ENCODE assay signal across 7 cellular contexts in the genomic region with DNA sequence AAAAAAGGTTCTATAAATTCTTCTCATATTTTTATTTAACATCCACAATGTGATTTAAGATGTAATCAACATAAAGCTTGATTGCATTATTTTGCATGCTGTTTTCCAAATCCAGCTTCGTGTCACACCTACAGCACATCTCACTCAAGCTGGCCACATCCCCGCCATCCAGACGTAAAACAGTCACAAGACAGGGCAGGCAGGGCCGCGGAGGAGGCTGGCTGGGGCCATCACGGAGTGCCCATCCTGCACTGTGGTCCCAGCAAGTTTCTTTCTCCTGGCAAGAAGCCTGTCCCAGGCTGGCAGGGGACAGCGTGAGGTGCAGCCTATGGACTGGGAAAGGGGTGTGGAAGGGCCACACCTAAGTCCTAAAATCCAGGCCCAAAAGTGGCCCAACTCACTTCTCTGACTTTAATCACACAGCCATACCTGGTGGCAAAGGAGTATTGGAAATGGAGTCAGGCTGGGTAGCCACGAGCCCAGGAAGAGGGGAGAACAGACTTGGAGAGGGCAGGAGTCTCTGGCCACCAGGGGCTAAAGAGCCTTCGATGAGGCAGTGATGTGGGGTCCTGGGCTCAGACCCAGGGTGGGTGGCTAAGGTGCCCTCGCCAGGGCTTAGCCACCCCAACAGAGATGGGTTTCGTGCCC. TPM values are rescaled to one million over a fixed set of nuclear protein-coding genes. Genes with fewer than 3 reads are reported as not detected.
DNase-seq lines count a peak whose midpoint lies in the region; ATAC-seq and TF ChIP-seq lines count a peak whose summit lies in the region.
"Not testable (repeated sequence)": the region's sequence is repeated elsewhere in the genome, so short reads cannot be mapped to it uniquely, and the experiment has no call there.

No MANE protein-coding gene starts in this region.

- H3K36me3 Mint-ChIP-seq in Calu3 (ENCODE audit: insufficient read depth, unreplicated experiment) = peaks cover 26% of the 10 kb centered on the region
- H3K36me3 Mint-ChIP-seq in neural crest cell (ENCODE audit: low read depth) = not testable (repeated sequence)

- H3K27ac Mint-ChIP-seq in Calu3 (ENCODE audit: unreplicated experiment) (peak overlapping the region; percentile 36), neural crest cell (ENCODE audit: unreplicated experiment) (peak overlapping the region; percentile 67)

- H3K27me3 ChIP-seq in HUES48 (ENCODE audit: control insufficient read depth, insufficient read depth, low read length); Panc1 (ENCODE audit: control insufficient read depth, insufficient read depth, low read length): not testable (repeated sequence)

- not testable (repeated sequence) for H3K27me3 Mint-ChIP-seq in Calu3 (ENCODE audit: unreplicated experiment); neural crest cell (ENCODE audit: low read depth)

- CTCF ChIA-PET in Calu3 (lab: Charles Lee) (interaction anchor here (0.6 to 0.7 kb wide), 2 partner anchors 35 to 330 kb away, joined by 3 read pairs; no protein-coding TSS in a partner anchor), Panc1 (lab: Charles Lee) (interaction anchor here (0.7 kb wide), 1 partner anchor 124 kb away, joined by 5 read pairs; no protein-coding TSS in a partner anchor)

- intact Hi-C loops in Calu3 (cut with micrococcal nuclease; ENCODE audit: unreplicated experiment); Panc1 (cut with micrococcal nuclease; ENCODE audit: unreplicated experiment): not testable (repeated sequence)

- TF ChIP-seq POLR2A in erythroblast (IDR thresholded peaks at IDR 0.05; ENCODE audit: low read length) = peak; percentile 34

- H3K4me3 ChIP-seq in HUES48 (ENCODE audit: low read depth, low read length); Panc1 (ENCODE audit: low read depth in 2 of 2, low read length in 2 of 2): not testable (repeated sequence)

- peaks cover 11% of the 10 kb centered on the region for H3K36me3 ChIP-seq in HUES48 (ENCODE audit: control insufficient read depth, insufficient read depth, low read length)
- not testable (repeated sequence) for H3K36me3 ChIP-seq in Panc1 (ENCODE audit: control insufficient read depth, insufficient read depth, low read length)

- not testable (repeated sequence) for H3K9me3 Mint-ChIP-seq in Calu3 (ENCODE audit: low read depth, unreplicated experiment); neural crest cell

- H3K9me3 ChIP-seq in HUES48 (ENCODE audit: control insufficient read depth, insufficient read depth, low read length); Panc1 (ENCODE audit: control insufficient read depth, insufficient read depth, low read depth, low read length): not testable (repeated sequence)

- not testable (repeated sequence) for BruUV-seq in Calu3 (replicated peaks; lab: Mats Ljungman, UMichigan); Panc1 (replicated peaks; lab: Mats Ljungman, UMichigan)

- not testable (repeated sequence) for H3K4me1 ChIP-seq in HUES48 (ENCODE audit: control insufficient read depth, insufficient read depth, low read length); Panc1 (ENCODE audit: control insufficient read depth, insufficient read depth, low read length)

- POLR2A ChIA-PET in Panc1 (lab: Charles Lee) = not testable (repeated sequence)

- not testable (repeated sequence) for DNase-seq in Calu3; Panc1 (ENCODE audit: low read depth, low spot score); erythroblast (lab: John Stamatoyannopoulos, UW); neural crest cell (ENCODE audit: low read depth, low spot score); stimulated activated naive CD8-positive, alpha-beta T cell treated with anti-CD3 and anti-CD28 coated beads, Interleukin-15, Interleukin-2, amounts not matched to agents 100 U/mL and 50 U/mL, for 24 hours
- DNase-seq in activated CD8-positive, alpha-beta memory T cell treated with anti-CD3 and anti-CD28 coated beads, Interleukin-2, amount 50 U/mL, for 48 hours = peak; percentile 68

- not testable (repeated sequence) for H3K4me3 Mint-ChIP-seq in Calu3 (ENCODE audit: low read depth, unreplicated experiment); neural crest cell

- in situ Hi-C loops in Panc1 (cut with HindIII; ENCODE audit: low pct_unique_long_range_greater_than_20kb, low sequenced_read_pairs) = not testable (repeated sequence)

- H3K4me1 Mint-ChIP-seq in Calu3 (ENCODE audit: low read depth, unreplicated experiment); neural crest cell: not testable (repeated sequence)

- H3K27ac ChIP-seq in HUES48 (ENCODE audit: low read depth, low read length) = peak overlapping the region; percentile 28
- H3K27ac ChIP-seq in Panc1 (ENCODE audit: low read length) = not testable (repeated sequence)

- not testable (repeated sequence) for H3K9ac ChIP-seq in HUES48 (ENCODE audit: low read depth, low read length)

- not testable (repeated sequence) for TF ChIP-seq CTCF in Calu3 (IDR thresholded peaks at IDR 0.05; ENCODE audit: unreplicated experiment); Panc1 (IDR thresholded peaks at IDR 0.05); neural crest cell (conservative IDR thresholded peaks at IDR 0.05)

- 0 out of 2 replicates have a peak, but pooled peaks have one; percentile 14 for ATAC-seq in Panc1
- peak; percentile 7 for ATAC-seq in stimulated activated naive CD8-positive, alpha-beta T cell treated with anti-CD3 and anti-CD28 coated beads, Interleukin-15, Interleukin-2, amounts not matched to agents 100 U/mL and 50 U/mL, for 24 hours

RNA-seq across cellular contexts. Expression of gene RRP7A, which starts 11.1 kb away (rescaled TPM):
- total RNA-seq in Calu3 (2022) (64.7 and 71.4 TPM in 2 replicates), Panc1 (2021; ENCODE audit: unreplicated experiment) (29.8 TPM), neural crest cell (78.0 and 78.2 TPM in 2 replicates)
- polyA plus RNA-seq in Panc1 (2012; ENCODE audit: insufficient read length) = 18.3 TPM

RNA-seq across cellular contexts. Expression of gene SERHL2, which starts 45.3 kb away (rescaled TPM):
- total RNA-seq in Calu3 (2022) = 0.45 and 0.76 TPM in 2 replicates
- total RNA-seq in Panc1 (2021; ENCODE audit: unreplicated experiment) = 1.6 TPM
- 4.7 TPM for polyA plus RNA-seq in Panc1 (2012; ENCODE audit: insufficient read length)
- 0.36 and 0.63 TPM in 2 replicates for total RNA-seq in neural crest cell
